In genomic region chr17:10635290-10635689, GRCh38 we compare ENCODE assay signal across 1 cellular context.
TF ChIP-seq lines count a peak whose summit lies in the region.

No MANE protein-coding gene starts in this region.

TF ChIP-seq in K562, 482 proteins besides CTCF, POLR2A, EP300 and RAD21:
- no peak for TF ChIP-seq CAMTA2 (CRISPR knock-in tag; conservative IDR thresholded peaks at IDR 0.05)
- no peak for TF ChIP-seq SP1 (CRISPR knock-in tag; IDR thresholded peaks at IDR 0.05)
- TF ChIP-seq, protein P1, sequence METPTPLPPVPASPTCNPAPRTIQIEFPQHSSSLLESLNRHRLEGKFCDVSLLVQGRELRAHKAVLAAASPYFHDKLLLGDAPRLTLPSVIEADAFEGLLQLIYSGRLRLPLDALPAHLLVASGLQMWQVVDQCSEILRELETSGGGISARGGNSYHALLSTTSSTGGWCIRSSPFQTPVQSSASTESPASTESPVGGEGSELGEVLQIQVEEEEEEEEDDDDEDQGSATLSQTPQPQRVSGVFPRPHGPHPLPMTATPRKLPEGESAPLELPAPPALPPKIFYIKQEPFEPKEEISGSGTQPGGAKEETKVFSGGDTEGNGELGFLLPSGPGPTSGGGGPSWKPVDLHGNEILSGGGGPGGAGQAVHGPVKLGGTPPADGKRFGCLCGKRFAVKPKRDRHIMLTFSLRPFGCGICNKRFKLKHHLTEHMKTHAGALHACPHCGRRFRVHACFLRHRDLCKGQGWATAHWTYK (CRISPR knock-in tag; IDR thresholded peaks at IDR 0.05), result no peak
- TF ChIP-seq ZNF140 (CRISPR knock-in tag; IDR thresholded peaks at IDR 0.05), result no peak
